23 cellular contexts compared by ENCODE assay signal in the genomic region with DNA sequence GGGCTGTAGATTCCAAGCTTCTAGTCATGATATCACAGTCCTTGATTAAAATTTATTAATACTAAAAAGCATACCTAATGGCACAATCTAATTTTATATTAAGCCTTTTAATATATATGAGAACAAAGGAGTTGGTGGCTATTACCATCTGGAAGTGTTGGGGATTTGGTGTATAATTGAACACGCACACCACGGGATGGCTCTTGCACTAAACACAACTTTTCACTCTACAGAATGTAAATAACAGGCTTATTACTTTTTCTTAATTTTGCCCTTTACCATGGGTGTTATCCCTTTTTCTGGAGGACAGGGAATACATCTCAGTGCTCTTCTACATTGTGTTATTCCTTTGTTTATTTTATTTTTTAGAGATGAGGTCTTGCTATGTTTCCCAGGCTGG. TPM values are rescaled to one million over a fixed set of nuclear protein-coding genes. Genes with fewer than 3 reads are reported as not detected.
DNase-seq lines count a peak whose midpoint lies in the region; ATAC-seq and TF ChIP-seq lines count a peak whose summit lies in the region.
"Had no signal": no experiment of that assay in that cellular context is flagged by ENCODE, and none has a peak within 500 bp of the region (broad histone marks: within the 10 kb centered on the region; RNA-seq: fewer than 3 reads in every experiment).

No MANE protein-coding gene starts in this region.

- peaks cover 44% of the 10 kb centered on the region for H3K36me3 Mint-ChIP-seq in activated T-cell treated with anti-CD3 and anti-CD28 coated beads, Interleukin-2, amount 50 U/mL, for 24 hours (ENCODE audit: low read depth)
- peaks cover 32% of the 10 kb centered on the region for H3K36me3 Mint-ChIP-seq in CD8-positive, alpha-beta T cell
- H3K36me3 Mint-ChIP-seq in T-helper 17 cell (ENCODE audit: low read depth) = no peaks in the 10 kb centered on the region
- H3K36me3 Mint-ChIP-seq in stimulated activated effector memory CD8-positive, alpha-beta T cell treated with anti-CD3 and anti-CD28 coated beads, Interleukin-12 subunit alpha, Interleukin-12 subunit beta, amount 100 ng/mL, for 72 hours = peaks cover 50% of the 10 kb centered on the region

- H3K27ac ChIP-seq in CD8-positive, alpha-beta T cell (ENCODE audit: low read depth, low read length) = no peak overlapping the region
- H3K27ac ChIP-seq in effector memory CD4-positive, alpha-beta T cell (ENCODE audit: insufficient read depth, low read length, poor library complexity, severe bottlenecking) = no peak overlapping the region
- H3K27ac ChIP-seq: 22Rv1, A549, BLaER1, KMS-11 had no signal

- POLR2A ChIA-PET in CD8-positive, alpha-beta T cell (lab: Charles Lee) = interaction anchor here (0.7 kb wide), 1 partner anchor 33 kb away, joined by 3 read pairs; no protein-coding TSS in a partner anchor

- peak overlapping the region; percentile 37 for H3K27ac Mint-ChIP-seq in activated T-cell treated with anti-CD3 and anti-CD28 coated beads, Interleukin-2, amount 50 U/mL, for 24 hours
- peak overlapping the region; percentile 22 for H3K27ac Mint-ChIP-seq in CD8-positive, alpha-beta T cell
- H3K27ac Mint-ChIP-seq in T-helper 17 cell = peak overlapping the region; percentile 21
- peak overlapping the region; percentile 29 for H3K27ac Mint-ChIP-seq in stimulated activated effector memory CD8-positive, alpha-beta T cell treated with anti-CD3 and anti-CD28 coated beads, Interleukin-12 subunit alpha, Interleukin-12 subunit beta, amount 100 ng/mL, for 72 hours

- no peak for TF ChIP-seq CTCF in CD8-positive, alpha-beta T cell (IDR thresholded peaks at IDR 0.05)

- H3K9me3 ChIP-seq in CD8-positive, alpha-beta T cell (ENCODE audit: low read length) = no peaks in the 10 kb centered on the region
- no peaks in the 10 kb centered on the region for H3K9me3 ChIP-seq in T-helper 17 cell (ENCODE audit: control insufficient read depth, low read length, poor library complexity, severe bottlenecking)
- no peaks in the 10 kb centered on the region for H3K9me3 ChIP-seq in HAP-1
- no peaks in the 10 kb centered on the region for H3K9me3 ChIP-seq in effector memory CD4-positive, alpha-beta T cell (ENCODE audit: control insufficient read depth, low read length)
- H3K9me3 ChIP-seq: A549, BLaER1 had no signal

- peaks cover 2% of the 10 kb centered on the region for H3K4me1 Mint-ChIP-seq in activated T-cell treated with anti-CD3 and anti-CD28 coated beads, Interleukin-2, amount 50 U/mL, for 24 hours (ENCODE audit: low read depth)
- peaks cover under 1% of the 10 kb centered on the region for H3K4me1 Mint-ChIP-seq in CD8-positive, alpha-beta T cell (ENCODE audit: low read depth)
- H3K4me1 Mint-ChIP-seq in T-helper 17 cell = peaks cover 6% of the 10 kb centered on the region
- H3K4me1 Mint-ChIP-seq in stimulated activated effector memory CD8-positive, alpha-beta T cell treated with anti-CD3 and anti-CD28 coated beads, Interleukin-12 subunit alpha, Interleukin-12 subunit beta, amount 100 ng/mL, for 72 hours = no peaks in the 10 kb centered on the region

- in situ Hi-C loops in HAP-1 (cut with MboI; ENCODE audit: low sequenced_read_pairs) = loop anchor here (10.0 kb wide), 1 partner anchor 114 kb away; no protein-coding TSS in a partner anchor

- H3K36me3 ChIP-seq in CD8-positive, alpha-beta T cell (ENCODE audit: insufficient read depth, low read length) = peaks cover 19% of the 10 kb centered on the region
- peaks cover 20% of the 10 kb centered on the region for H3K36me3 ChIP-seq in HAP-1 (replicated peaks)
- peaks cover 18% of the 10 kb centered on the region for H3K36me3 ChIP-seq in effector memory CD4-positive, alpha-beta T cell (ENCODE audit: control insufficient read depth, insufficient read depth, low read length)

- no peaks in the 10 kb centered on the region for H3K4me1 ChIP-seq in CD8-positive, alpha-beta T cell (ENCODE audit: insufficient read depth, low read length)
- H3K4me1 ChIP-seq in HAP-1 = no peaks in the 10 kb centered on the region; the same call in 1 of the 2 replicates
- H3K4me1 ChIP-seq in effector memory CD4-positive, alpha-beta T cell (ENCODE audit: control insufficient read depth, insufficient read depth, low read length, poor library complexity, severe bottlenecking) = no peaks in the 10 kb centered on the region
- H3K4me1 ChIP-seq: A549, BLaER1 had no signal

- H3K27me3 Mint-ChIP-seq in activated T-cell treated with anti-CD3 and anti-CD28 coated beads, Interleukin-2, amount 50 U/mL, for 24 hours = no peaks in the 10 kb centered on the region
- no peaks in the 10 kb centered on the region for H3K27me3 Mint-ChIP-seq in CD8-positive, alpha-beta T cell (ENCODE audit: low read depth)
- H3K27me3 Mint-ChIP-seq in T-helper 17 cell = no peaks in the 10 kb centered on the region
- H3K27me3 Mint-ChIP-seq: CD4-positive, alpha-beta memory T cell had no signal

- H3K4me3 ChIP-seq in CD8-positive, alpha-beta T cell (ENCODE audit: low read depth, low read length) = no peak overlapping the region
- no peak overlapping the region for H3K4me3 ChIP-seq in HAP-1
- no peak overlapping the region for H3K4me3 ChIP-seq in effector memory CD4-positive, alpha-beta T cell (ENCODE audit: insufficient read depth, low read depth, low read length, poor library complexity, severe bottlenecking)
- H3K4me3 ChIP-seq: A549, BLaER1, GM12878 had no signal

- CTCF ChIA-PET in CD8-positive, alpha-beta T cell (lab: Charles Lee) = interaction anchor here (1.5 kb wide), 1 partner anchor 118 kb away, joined by 5 read pairs; no protein-coding TSS in a partner anchor

- no peak overlapping the region for H3K4me3 Mint-ChIP-seq in activated T-cell treated with anti-CD3 and anti-CD28 coated beads, Interleukin-2, amount 50 U/mL, for 24 hours
- H3K4me3 Mint-ChIP-seq in CD8-positive, alpha-beta T cell = no peak overlapping the region
- H3K4me3 Mint-ChIP-seq in T-helper 17 cell = no peak overlapping the region
- no peak overlapping the region for H3K4me3 Mint-ChIP-seq in stimulated activated effector memory CD8-positive, alpha-beta T cell treated with anti-CD3 and anti-CD28 coated beads, Interleukin-12 subunit alpha, Interleukin-12 subunit beta, amount 100 ng/mL, for 72 hours
- H3K4me3 Mint-ChIP-seq: CD14-positive monocyte; CD4-positive, alpha-beta memory T cell had no signal

- ATAC-seq in CD8-positive, alpha-beta T cell = no peak
- ATAC-seq in T-helper 17 cell = no peak
- ATAC-seq in stimulated activated effector memory CD8-positive, alpha-beta T cell treated with anti-CD3 and anti-CD28 coated beads, Interleukin-12 subunit alpha, Interleukin-12 subunit beta, amount 100 ng/mL, for 72 hours = no peak
- ATAC-seq: A549, GM12878 had no signal

- H3K27me3 ChIP-seq in CD8-positive, alpha-beta T cell (ENCODE audit: insufficient read depth, low read length) = no peaks in the 10 kb centered on the region
- H3K27me3 ChIP-seq in HAP-1 (ENCODE audit: low read depth) = no peaks in the 10 kb centered on the region
- no peaks in the 10 kb centered on the region for H3K27me3 ChIP-seq in effector memory CD4-positive, alpha-beta T cell (replicated peaks; ENCODE audit: control insufficient read depth, insufficient read depth, low read length, poor library complexity, severe bottlenecking)
- H3K27me3 ChIP-seq: BLaER1 had no signal

- intact Hi-C loops in CD8-positive, alpha-beta T cell (cut with DNase I, micrococcal nuclease) = no loop called here

- no peaks in the 10 kb centered on the region for H3K9me3 Mint-ChIP-seq in activated T-cell treated with anti-CD3 and anti-CD28 coated beads, Interleukin-2, amount 50 U/mL, for 24 hours
- no peaks in the 10 kb centered on the region for H3K9me3 Mint-ChIP-seq in CD8-positive, alpha-beta T cell
- H3K9me3 Mint-ChIP-seq in stimulated activated effector memory CD8-positive, alpha-beta T cell treated with anti-CD3 and anti-CD28 coated beads, Interleukin-12 subunit alpha, Interleukin-12 subunit beta, amount 100 ng/mL, for 72 hours = no peaks in the 10 kb centered on the region
- H3K9me3 Mint-ChIP-seq: CD4-positive, alpha-beta memory T cell had no signal

- DNase-seq in activated T-cell treated with anti-CD3 and anti-CD28 coated beads, Interleukin-2, amount 50 U/mL, for 24 hours = no peak
- DNase-seq in activated T-cell treated with anti-CD3 and anti-CD28 coated beads for 4 hours = no peak
- DNase-seq in CD8-positive, alpha-beta T cell = no peak
- no peak for DNase-seq in T-helper 17 cell
- DNase-seq in stimulated activated effector memory CD8-positive, alpha-beta T cell treated with anti-CD3 and anti-CD28 coated beads, Interleukin-12 subunit alpha, Interleukin-12 subunit beta, amount 100 ng/mL, for 72 hours (ENCODE audit: low spot score in 2 of 2) = no peak
- no peak for DNase-seq in HAP-1 (ENCODE audit: low spot score in 2 of 2)
- no peak for DNase-seq in effector memory CD4-positive, alpha-beta T cell
- DNase-seq: AML-193; CD4-positive, alpha-beta memory T cell; COR-L47; DMS 273 treated with DMSO at 0.1 percent for 48 hours; DMS53; DND-41; EL; GOT3; H7 had no signal

RNA-seq across cellular contexts. Expression of a gene that starts 21.6 kb away (rescaled TPM):
- total RNA-seq in CD8-positive, alpha-beta T cell = 10 to 100 TPM; 34.7 to 38.0 TPM
- 10 to 100 TPM; 22.9 to 29.4 TPM for total RNA-seq in T-helper 17 cell

RNA-seq across cellular contexts. Expression of a gene that starts 38.2 kb away (rescaled TPM):
- total RNA-seq in CD8-positive, alpha-beta T cell = 1 to 10 TPM; 5.9 TPM
- total RNA-seq in T-helper 17 cell = 10 to 100 TPM; 10.8 to 11.7 TPM
- total RNA-seq: G401 had no signal
